Comparison of ENCODE assay signal across 21 cellular contexts in the genomic region with DNA sequence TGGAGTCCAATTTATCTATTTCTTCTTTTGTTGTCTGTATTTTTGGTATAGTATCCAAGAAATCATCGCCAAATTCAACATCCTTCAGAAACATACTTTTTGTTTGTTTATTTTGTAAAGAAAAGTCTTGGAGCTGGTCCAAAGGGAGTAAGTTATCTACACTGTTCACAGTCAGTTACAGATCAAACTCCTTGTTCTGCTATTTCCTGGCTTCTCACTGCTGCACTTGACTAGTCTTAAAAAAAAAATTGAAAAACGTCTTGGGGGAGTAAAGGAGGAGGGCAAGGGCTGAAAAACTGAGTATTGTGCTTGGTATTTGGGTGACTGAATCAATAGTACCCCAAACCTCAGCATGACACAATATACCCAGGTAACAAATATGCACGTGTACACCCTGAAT.
"Had no signal": no experiment of that assay in that cellular context is flagged by ENCODE, and none has a peak within 500 bp of the region (broad histone marks: within the 10 kb centered on the region; RNA-seq: fewer than 3 reads in every experiment).

No MANE protein-coding gene starts in this region.

- H3K27me3 ChIP-seq: body of pancreas, gastrocnemius medialis, neural progenitor cell, spleen had no signal

- FAIRE-seq: endometrium, kidney, TTC549 had no signal

- H3K9ac ChIP-seq: neural progenitor cell had no signal

- DNase-seq: activated CD4-positive, alpha-beta memory T cell treated with anti-CD3 and anti-CD28 coated beads, Interleukin-2, amount 10 ng/mL, durations not matched to agents 7 days and 5 days; activated CD4-positive, alpha-beta T cell treated with anti-CD3 and anti-CD28 coated beads for 48 hours; activated CD4-positive, CD25-positive, alpha-beta regulatory T cell; activated CD8-positive, alpha-beta memory T cell treated with anti-CD3 and anti-CD28 coated beads, Interleukin-2, amount 10 ng/mL, durations not matched to agents 7 days and 5 days; activated naive CD4-positive, alpha-beta T cell; activated naive CD8-positive, alpha-beta T cell treated with anti-CD3 and anti-CD28 coated beads, Interleukin-2, amount 10 ng/mL, durations not matched to agents 7 days and 5 days; body of pancreas; caudate nucleus; gastrocnemius medialis; head of caudate nucleus; kidney; left ventricle myocardium superior; mucosa of descending colon; naive B cell; psoas muscle; spleen; stimulated activated naive CD4-positive, alpha-beta T cell had no signal

- H3K4me2 ChIP-seq: neural progenitor cell had no signal

- H3K4me1 ChIP-seq: body of pancreas, gastrocnemius medialis, neural progenitor cell, psoas muscle had no signal

- H3K4me3 ChIP-seq: body of pancreas, coronary artery, gastrocnemius medialis, mucosa of descending colon, neural progenitor cell, psoas muscle, spleen had no signal

- H3K9me3 ChIP-seq: body of pancreas, gastrocnemius medialis, mucosa of descending colon, psoas muscle, spleen had no signal

- H2AFZ ChIP-seq: neural progenitor cell had no signal

- H3K36me3 ChIP-seq: gastrocnemius medialis, neural progenitor cell, spleen had no signal
